ENCODE assay signal across 9 cellular contexts in genomic region chr3:51940648-51941421, GRCh38. TPM values are rescaled to one million over a fixed set of nuclear protein-coding genes. Genes with fewer than 3 reads are reported as not detected.
DNase-seq lines count a peak whose midpoint lies in the region; ATAC-seq, FAIRE-seq and TF ChIP-seq lines count a peak whose summit lies in the region.
"Had no signal": no experiment of that assay in that cellular context is flagged by ENCODE, and none has a peak within 500 bp of the region (broad histone marks: within the 10 kb centered on the region; RNA-seq: fewer than 3 reads in every experiment).

No MANE protein-coding gene starts in this region.

- peaks cover 29% of the 10 kb centered on the region for H3K4me1 Mint-ChIP-seq in activated T-cell treated with anti-CD3 and anti-CD28 coated beads, Interleukin-2, amount 50 U/mL, for 4 hours (ENCODE audit: low read depth)
- peaks cover 32% of the 10 kb centered on the region for H3K4me1 Mint-ChIP-seq in activated naive CD8-positive, alpha-beta T cell treated with anti-CD3 and anti-CD28 coated beads, Interleukin-2, amount 50 U/mL, for 24 hours

- WGBS in right lobe of liver (ENCODE audit: insufficient coverage, low coverage, low lambda C conversion rate, missing lambda C conversion rate): 24% methylated on average over 11 of the region's 11 CpGs

- FAIRE-seq in GM12892 (lab: Jason Lieb, UNC): no peak

- H3K27me3 Mint-ChIP-seq in activated T-cell treated with anti-CD3 and anti-CD28 coated beads, Interleukin-2, amount 50 U/mL, for 4 hours (ENCODE audit: low read depth): no peaks in the 10 kb centered on the region
- H3K27me3 Mint-ChIP-seq in activated naive CD8-positive, alpha-beta T cell treated with anti-CD3 and anti-CD28 coated beads, Interleukin-2, amount 50 U/mL, for 24 hours: no peaks in the 10 kb centered on the region

- TF ChIP-seq CTCF in right lobe of liver (IDR thresholded peaks at IDR 0.05) (no peak), tibial artery (IDR thresholded peaks at IDR 0.05) (no peak)

- H3K9me3 ChIP-seq in right lobe of liver: no peaks in the 10 kb centered on the region
- H3K9me3 ChIP-seq in tibial artery: no peaks in the 10 kb centered on the region

- peaks cover 42% of the 10 kb centered on the region for H3K36me3 Mint-ChIP-seq in activated T-cell treated with anti-CD3 and anti-CD28 coated beads, Interleukin-2, amount 50 U/mL, for 4 hours (ENCODE audit: insufficient read depth)
- peaks cover 21% of the 10 kb centered on the region for H3K36me3 Mint-ChIP-seq in activated naive CD8-positive, alpha-beta T cell treated with anti-CD3 and anti-CD28 coated beads, Interleukin-2, amount 50 U/mL, for 24 hours (ENCODE audit: low read depth)

- H3K4me1 ChIP-seq in right lobe of liver: peaks cover 0 to 27% (median 10%) of the 10 kb centered on the region in 4 donors
- peaks cover 0 to 33% (median 29%) of the 10 kb centered on the region in 4 donors for H3K4me1 ChIP-seq in tibial artery

- H3K4me3 ChIP-seq in right lobe of liver (peak overlapping the region; percentile 73 to 93 (median 92)), tibial artery (peak overlapping the region; percentile 72 to 78)

- H3K27me3 ChIP-seq in right lobe of liver (no peaks in the 10 kb centered on the region), tibial artery (no peaks in the 10 kb centered on the region)

- H3K4me3 Mint-ChIP-seq in activated T-cell treated with anti-CD3 and anti-CD28 coated beads, Interleukin-2, amount 50 U/mL, for 4 hours: peak overlapping the region; percentile 97
- peak overlapping the region; percentile 79 for H3K4me3 Mint-ChIP-seq in activated naive CD8-positive, alpha-beta T cell treated with anti-CD3 and anti-CD28 coated beads, Interleukin-2, amount 50 U/mL, for 24 hours

- intact Hi-C loops in right lobe of liver (cut with DNase I): loop anchor here in 1 of 2 donors (5.0 kb wide), 1 partner anchor 46 kb away; no protein-coding TSS in a partner anchor
- intact Hi-C loops in tibial artery (cut with DNase I; ENCODE audit: low total_unique reads): loop anchor here (5.0 kb wide), 3 partner anchors 41 to 201 kb away; partner anchors contain the start of genes ACY1 and DUSP7

- no peak for DNase-seq in activated T-cell treated with anti-CD3 and anti-CD28 coated beads, Interleukin-2, amount 50 U/mL, for 4 hours
- DNase-seq in activated T-cell treated with anti-CD3 and anti-CD28 coated beads, Interleukin-2, amount 50 U/mL, for 1 hour: no peak
- DNase-seq in activated naive CD8-positive, alpha-beta T cell treated with anti-CD3 and anti-CD28 coated beads, Interleukin-2, amount 50 U/mL, for 24 hours: no peak
- DNase-seq in right lobe of liver: peak in 1 of 3 donors; percentile 43
- DNase-seq in tibial artery: peak in 1 of 2 donors; percentile 61
- no peak for DNase-seq in GM12892 (ENCODE audit: insufficient read length)

- H3K27ac Mint-ChIP-seq in activated naive CD8-positive, alpha-beta T cell treated with anti-CD3 and anti-CD28 coated beads, Interleukin-2, amount 50 U/mL, for 24 hours: peak overlapping the region; percentile 63

- H3K27ac ChIP-seq in right lobe of liver (peak overlapping the region in 1 of 3 donors; percentile 60), tibial artery (peak overlapping the region; percentile 60 to 79)

- no peak for TF ChIP-seq POLR2A in right lobe of liver (IDR thresholded peaks at IDR 0.05)
- no peak for TF ChIP-seq POLR2A in GM12892 (IDR thresholded peaks at IDR 0.05; ENCODE audit: low read depth, low read length)

- H3K36me3 ChIP-seq in right lobe of liver (peaks cover 0 to 22% (median 5%) of the 10 kb centered on the region in 4 donors), tibial artery (peaks cover 21 to 44% (median 24%) of the 10 kb centered on the region in 3 donors)

- no peaks in the 10 kb centered on the region for H3K9me3 Mint-ChIP-seq in activated T-cell treated with anti-CD3 and anti-CD28 coated beads, Interleukin-2, amount 50 U/mL, for 4 hours
- no peaks in the 10 kb centered on the region for H3K9me3 Mint-ChIP-seq in activated naive CD8-positive, alpha-beta T cell treated with anti-CD3 and anti-CD28 coated beads, Interleukin-2, amount 50 U/mL, for 24 hours

- ATAC-seq in activated T-cell treated with anti-CD3 and anti-CD28 coated beads, Interleukin-2, amount 50 U/mL, for 4 hours: no peak
- ATAC-seq in activated naive CD8-positive, alpha-beta T cell treated with anti-CD3 and anti-CD28 coated beads, Interleukin-2, amount 50 U/mL, for 24 hours: no peak
- no peak for ATAC-seq in right lobe of liver
- no peak for ATAC-seq in GM21717 (IDR thresholded peaks at IDR 0.05; ENCODE audit: unreplicated experiment)
- no peak for ATAC-seq in GM19023 (IDR thresholded peaks at IDR 0.05; ENCODE audit: unreplicated experiment)

RNA-seq across cellular contexts. Expression of gene RRP9, which starts 0.9 kb away (rescaled TPM):
- total RNA-seq in activated T-cell treated with anti-CD3 and anti-CD28 coated beads, Interleukin-2, amount 50 U/mL, for 4 hours: 100 to 1,000 TPM; 164 to 224 (median 219) TPM
- 10 to 100 TPM in 1 of 6 experiments, 1 to 10 TPM in 5; 5.2 to 10.8 (median 7.6) TPM for total RNA-seq in right lobe of liver
- polyA plus RNA-seq in GM12892 (2012; ENCODE audit: missing spikeins): 25.2 TPM

RNA-seq across cellular contexts. Expression of gene PARP3, which starts 1.3 kb away (rescaled TPM):
- total RNA-seq in activated T-cell treated with anti-CD3 and anti-CD28 coated beads, Interleukin-2, amount 50 U/mL, for 4 hours: 1 to 10 TPM; 6.6 to 9.4 (median 8.7) TPM
- 10 to 100 TPM; 13.5 to 19.4 (median 16.0) TPM for total RNA-seq in right lobe of liver
- polyA plus RNA-seq in GM12892 (2012; ENCODE audit: missing spikeins): 22.1 TPM

RNA-seq across cellular contexts. Expression of gene GPR62, which starts 14.3 kb away (rescaled TPM):
- not detected for total RNA-seq in activated T-cell treated with anti-CD3 and anti-CD28 coated beads, Interleukin-2, amount 50 U/mL, for 4 hours
- under 1 TPM in 2 of 6 experiments, not detected in 4; 0.18 to 0.37 TPM for total RNA-seq in right lobe of liver
- polyA plus RNA-seq in GM12892 (2012; ENCODE audit: missing spikeins): not detected
- total RNA-seq: activated CD8-positive, alpha-beta memory T cell treated with anti-CD3 and anti-CD28 coated beads for 36 hours had no signal

RNA-seq across cellular contexts. Expression of gene PCBP4, which starts 26.4 kb away (rescaled TPM):
- 10 to 100 TPM in 2 of 3 donors, 1 to 10 TPM in 1; 9.8 to 12.3 (median 10.4) TPM for total RNA-seq in activated T-cell treated with anti-CD3 and anti-CD28 coated beads, Interleukin-2, amount 50 U/mL, for 4 hours
- total RNA-seq in right lobe of liver: 10 to 100 TPM in 3 of 6 experiments, 1 to 10 TPM in 3; 6.5 to 19.2 (median 11.7) TPM
- 6.6 TPM for polyA plus RNA-seq in GM12892 (2012; ENCODE audit: missing spikeins)

RNA-seq across cellular contexts. Expression of gene ABHD14B, which starts 33.0 kb away (rescaled TPM):
- total RNA-seq in activated T-cell treated with anti-CD3 and anti-CD28 coated beads, Interleukin-2, amount 50 U/mL, for 4 hours: 10 to 100 TPM; 27.4 to 30.9 (median 28.5) TPM
- 100 to 1,000 TPM in 4 of 6 experiments, 10 to 100 TPM in 2; 62.9 to 126 (median 109) TPM for total RNA-seq in right lobe of liver
- 43.7 TPM for polyA plus RNA-seq in GM12892 (2012; ENCODE audit: missing spikeins)

Comparison
In these comparisons a context has a peak if more than half of its experiments do, and no peak if none do; other contexts are left out.
1. RNA of gene RRP9, which starts 0.9 kb away (total RNA-seq): 164 to 224 TPM in activated T-cell treated with anti-CD3 and anti-CD28 coated beads, Interleukin-2, amount 50 U/mL, for 4 hours; 5.2 to 10.8 TPM in right lobe of liver; every median in the first group is over 10 times any median in the second.